8 cellular contexts compared by ENCODE assay signal in genomic region chr15:41230345-41230649, GRCh38. TPM values are rescaled to one million over a fixed set of nuclear protein-coding genes. Genes with fewer than 3 reads are reported as not detected.
DNase-seq lines count a peak whose midpoint lies in the region; ATAC-seq and TF ChIP-seq lines count a peak whose summit lies in the region.

No MANE protein-coding gene starts in this region.

- peak overlapping the region; percentile 5 for H3K4me3 ChIP-seq in iPS-18a (ENCODE audit: low read length)

- H3K27ac ChIP-seq in iPS-18a (ENCODE audit: low read length), result no peak overlapping the region

- no peak for ATAC-seq in activated T-helper 17 cell treated with anti-CD3 and anti-CD28 coated beads, Interleukin-2, amount 50 U/mL, for 72 hours (replicated peaks)
- no peak for ATAC-seq in stimulated activated naive B cell treated with anti-CD40 and anti-IgM and Interleukin-4, amounts not matched to agents 10 μg/mL and 1 μg/mL and 100 μg/mL, for 72 hours (replicated peaks)
- ATAC-seq in HG02763 (IDR thresholded peaks at IDR 0.05; ENCODE audit: unreplicated experiment) (no peak), HG03457 (IDR thresholded peaks at IDR 0.05; ENCODE audit: unreplicated experiment) (no peak)

- H3K27ac Mint-ChIP-seq in HFFc6, result peak overlapping the region; percentile 87
- H3K27ac Mint-ChIP-seq in activated T-helper 17 cell treated with anti-CD3 and anti-CD28 coated beads, Interleukin-2, amount 50 U/mL, for 72 hours, result peak overlapping the region; percentile 87
- peak overlapping the region; percentile 98 for H3K27ac Mint-ChIP-seq in stimulated activated naive B cell treated with anti-CD40 and anti-IgM and Interleukin-4, amounts not matched to agents 10 μg/mL and 1 μg/mL and 100 μg/mL, for 72 hours

- H3K27me3 Mint-ChIP-seq in HFFc6 (ENCODE audit: insufficient read depth), result no peaks in the 10 kb centered on the region; the same call in 1 of the 2 replicates
- no peaks in the 10 kb centered on the region for H3K27me3 Mint-ChIP-seq in activated T-helper 17 cell treated with anti-CD3 and anti-CD28 coated beads, Interleukin-2, amount 50 U/mL, for 72 hours
- H3K27me3 Mint-ChIP-seq in stimulated activated naive B cell treated with anti-CD40 and anti-IgM and Interleukin-4, amounts not matched to agents 10 μg/mL and 1 μg/mL and 100 μg/mL, for 72 hours, result no peaks in the 10 kb centered on the region

- DNase-seq in HFFc6 (no peak), NCI-H187 (lab: John Stamatoyannopoulos, UW) (no peak), epidermal melanocyte (ENCODE audit: insufficient read length, low spot score) (no peak)
- DNase-seq in stimulated activated naive B cell treated with anti-CD40 and anti-IgM and Interleukin-4, amounts not matched to agents 10 μg/mL and 1 μg/mL and 100 μg/mL, for 72 hours, result no peak

- no peaks in the 10 kb centered on the region for H3K36me3 Mint-ChIP-seq in HFFc6 (ENCODE audit: low read depth)
- no peaks in the 10 kb centered on the region for H3K36me3 Mint-ChIP-seq in activated T-helper 17 cell treated with anti-CD3 and anti-CD28 coated beads, Interleukin-2, amount 50 U/mL, for 72 hours (ENCODE audit: low read depth)
- H3K36me3 Mint-ChIP-seq in stimulated activated naive B cell treated with anti-CD40 and anti-IgM and Interleukin-4, amounts not matched to agents 10 μg/mL and 1 μg/mL and 100 μg/mL, for 72 hours, result peaks cover 0 to 2% of the 10 kb centered on the region in 2 donors

- no peak overlapping the region for H3K9ac ChIP-seq in iPS-18a (ENCODE audit: low read length)

- no peak for TF ChIP-seq CTCF in HFFc6 (IDR thresholded peaks at IDR 0.05)

- no peaks in the 10 kb centered on the region for H3K36me3 ChIP-seq in iPS-18a (ENCODE audit: control insufficient read depth, low read depth, low read length)

- H3K4me1 ChIP-seq in iPS-18a (ENCODE audit: control insufficient read depth, low read depth, low read length), result no peaks in the 10 kb centered on the region

- H3K4me1 Mint-ChIP-seq in HFFc6 (ENCODE audit: low read depth), result peaks cover 25% of the 10 kb centered on the region
- H3K4me1 Mint-ChIP-seq in activated T-helper 17 cell treated with anti-CD3 and anti-CD28 coated beads, Interleukin-2, amount 50 U/mL, for 72 hours, result no peaks in the 10 kb centered on the region
- H3K4me1 Mint-ChIP-seq in stimulated activated naive B cell treated with anti-CD40 and anti-IgM and Interleukin-4, amounts not matched to agents 10 μg/mL and 1 μg/mL and 100 μg/mL, for 72 hours, result peaks cover 11 to 30% of the 10 kb centered on the region in 2 donors

- H3K27me3 ChIP-seq in iPS-18a (ENCODE audit: control insufficient read depth, insufficient read depth, low read length), result peaks cover 7% of the 10 kb centered on the region

- peak overlapping the region; percentile 97 for H3K4me3 Mint-ChIP-seq in HFFc6
- H3K4me3 Mint-ChIP-seq in activated T-helper 17 cell treated with anti-CD3 and anti-CD28 coated beads, Interleukin-2, amount 50 U/mL, for 72 hours, result peak overlapping the region; percentile 88
- H3K4me3 Mint-ChIP-seq in stimulated activated naive B cell treated with anti-CD40 and anti-IgM and Interleukin-4, amounts not matched to agents 10 μg/mL and 1 μg/mL and 100 μg/mL, for 72 hours, result peak overlapping the region; percentile 97

- no peaks in the 10 kb centered on the region for H3K9me3 ChIP-seq in iPS-18a (ENCODE audit: control insufficient read depth, low read depth, low read length)

- H3K9me3 Mint-ChIP-seq in HFFc6, result no peaks in the 10 kb centered on the region
- H3K9me3 Mint-ChIP-seq in activated T-helper 17 cell treated with anti-CD3 and anti-CD28 coated beads, Interleukin-2, amount 50 U/mL, for 72 hours, result no peaks in the 10 kb centered on the region
- H3K9me3 Mint-ChIP-seq in stimulated activated naive B cell treated with anti-CD40 and anti-IgM and Interleukin-4, amounts not matched to agents 10 μg/mL and 1 μg/mL and 100 μg/mL, for 72 hours, result no peaks in the 10 kb centered on the region

RNA-seq across cellular contexts. Expression of gene EXD1, which starts 0.3 kb away (rescaled TPM):
- not detected for total RNA-seq in HFFc6 (2021; fragmentation: NEBNext Ultra II Directional; extraction: Animal tissue kit (Norgen Biotek cat#: 25700))
- total RNA-seq in activated T-helper 17 cell treated with anti-CD3 and anti-CD28 coated beads, Interleukin-2, amount 50 U/mL, for 72 hours, result under 1 TPM in 1 of 2 donors, not detected in 1; 0.16 TPM

RNA-seq across cellular contexts. Expression of gene CHP1, which starts 0.8 kb away (rescaled TPM):
- 100 to 1,000 TPM; 104 to 131 (median 117) TPM for total RNA-seq in HFFc6 (2021; fragmentation: NEBNext Ultra II Directional; extraction: Animal tissue kit (Norgen Biotek cat#: 25700))
- 10 to 100 TPM; 29.8 to 40.1 TPM for total RNA-seq in activated T-helper 17 cell treated with anti-CD3 and anti-CD28 coated beads, Interleukin-2, amount 50 U/mL, for 72 hours
